In genomic region chr10:34524369-34525091, GRCh38 we compare ENCODE assay signal across 1 cellular context.
TF ChIP-seq lines count a peak whose summit lies in the region.

No MANE protein-coding gene starts in this region.

TF ChIP-seq in IMR-90, 13 proteins besides CTCF, POLR2A, EP300 and RAD21 (continued from another document):
- no peak for TF ChIP-seq ELK1 (IDR thresholded peaks at IDR 0.05; ENCODE audit: borderline replicate concordance, low read depth, low read length)
- no peak for TF ChIP-seq FOS (IDR thresholded peaks at IDR 0.05; ENCODE audit: low read depth, low read length)
- TF ChIP-seq RFX5 (IDR thresholded peaks at IDR 0.05; ENCODE audit: low read depth, low read length) = no peak
- TF ChIP-seq RCOR1 (IDR thresholded peaks at IDR 0.05; ENCODE audit: insufficient replicate concordance, low read length) = no peak
- no peak for TF ChIP-seq BHLHE40 (IDR thresholded peaks at IDR 0.05; ENCODE audit: low read depth, low read length)
- no peak for TF ChIP-seq CEBPB (IDR thresholded peaks at IDR 0.05; ENCODE audit: low read depth, low read length)
- TF ChIP-seq NFE2L2 (IDR thresholded peaks at IDR 0.05; ENCODE audit: low read depth, low read length) = no peak
- no peak for TF ChIP-seq SMC3 (IDR thresholded peaks at IDR 0.05; ENCODE audit: low read depth, low read length)
- no peak for TF ChIP-seq MAZ (IDR thresholded peaks at IDR 0.05; ENCODE audit: borderline replicate concordance, low read depth, low read length)
- no peak for TF ChIP-seq MXI1 (IDR thresholded peaks at IDR 0.05; ENCODE audit: borderline replicate concordance, low read depth, low read length)
